Comparison of ENCODE assay signal across 16 cellular contexts in the genomic region with DNA sequence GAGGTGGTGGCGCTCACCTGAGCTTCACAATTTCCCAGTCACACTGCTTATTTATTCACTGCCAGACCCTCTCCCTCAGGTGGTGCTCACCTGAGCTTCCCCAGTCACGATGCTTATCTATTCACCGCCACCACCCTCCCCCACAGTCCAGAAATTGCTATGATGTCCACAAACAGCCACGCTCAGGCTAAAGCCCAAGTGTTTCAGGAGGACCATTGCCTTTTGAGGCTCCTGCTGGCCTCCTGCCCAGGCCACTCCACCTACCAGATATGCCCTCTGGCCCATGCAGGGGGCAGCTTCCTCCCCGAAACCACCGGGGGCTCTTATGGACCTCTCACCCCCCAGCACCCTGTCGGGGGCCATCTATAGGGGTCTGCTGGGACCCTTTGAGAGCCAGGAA. TPM values are rescaled to one million over a fixed set of nuclear protein-coding genes. Genes with fewer than 3 reads are reported as not detected.
DNase-seq lines count a peak whose midpoint lies in the region; ATAC-seq and TF ChIP-seq lines count a peak whose summit lies in the region.
"Had no signal": no experiment of that assay in that cellular context is flagged by ENCODE, and none has a peak within 500 bp of the region (broad histone marks: within the 10 kb centered on the region; RNA-seq: fewer than 3 reads in every experiment).

No MANE protein-coding gene starts in this region.

- H3K36me3 ChIP-seq in SK-N-SH (replicated peaks in 1 of 2; ENCODE audit: control insufficient read depth in 1 of 2, insufficient read depth in 2 of 2, low read length in 1 of 2) (peaks cover 39 to 49% of the 10 kb centered on the region in 2 experiments), PC-9 (ENCODE audit: low read depth) (peaks cover 4% of the 10 kb centered on the region; the same call in 1 of the 2 replicates), gastroesophageal sphincter (peaks cover 0 to 52% of the 10 kb centered on the region in 2 donors), OCI-LY7 (ENCODE audit: insufficient read depth, low read length) (no peaks in the 10 kb centered on the region)

- no peaks in the 10 kb centered on the region for H3K9me3 Mint-ChIP-seq in stimulated activated effector memory CD8-positive, alpha-beta T cell treated with anti-CD3 and anti-CD28 coated beads, Interleukin-12 subunit alpha, Interleukin-12 subunit beta, amount 100 ng/mL, for 72 hours

- ATAC-seq in SK-N-SH treated with all-trans-retinoic acid at 6 μM for 48 hours, result no peak
- ATAC-seq in gastroesophageal sphincter, result no peak
- ATAC-seq in stimulated activated effector memory CD8-positive, alpha-beta T cell treated with anti-CD3 and anti-CD28 coated beads, Interleukin-12 subunit alpha, Interleukin-12 subunit beta, amount 100 ng/mL, for 72 hours, result no peak
- ATAC-seq in GM21717 (IDR thresholded peaks at IDR 0.05; ENCODE audit: unreplicated experiment), result no peak
- ATAC-seq: GM12878 had no signal

- no peak for TF ChIP-seq RAD21 in SK-N-SH (IDR thresholded peaks at IDR 0.05; ENCODE audit: low read length)

- BruUV-seq in PC-9 (replicated peaks; lab: Mats Ljungman, UMichigan) (no TSS peak), OCI-LY7 (replicated peaks; lab: Mats Ljungman, UMichigan) (no TSS peak)

- peak overlapping the region; percentile 54 for H3K27ac Mint-ChIP-seq in stimulated activated effector memory CD8-positive, alpha-beta T cell treated with anti-CD3 and anti-CD28 coated beads, Interleukin-12 subunit alpha, Interleukin-12 subunit beta, amount 100 ng/mL, for 72 hours

- H3K79me2 ChIP-seq in SK-N-SH (ENCODE audit: insufficient read depth) (peaks cover 71% of the 10 kb centered on the region), PC-9 (ENCODE audit: low read depth) (peaks cover 36% of the 10 kb centered on the region), OCI-LY7 (ENCODE audit: insufficient read depth, low read depth, low read length) (no peaks in the 10 kb centered on the region)

- H2AFZ ChIP-seq in SK-N-SH (ENCODE audit: low read depth) (no peak overlapping the region), PC-9 (no peak overlapping the region), OCI-LY7 (ENCODE audit: low read length) (no peak overlapping the region)

- peaks cover 40% of the 10 kb centered on the region for H3K36me3 Mint-ChIP-seq in stimulated activated effector memory CD8-positive, alpha-beta T cell treated with anti-CD3 and anti-CD28 coated beads, Interleukin-12 subunit alpha, Interleukin-12 subunit beta, amount 100 ng/mL, for 72 hours

- H4K20me1 ChIP-seq in SK-N-SH (ENCODE audit: insufficient read depth), result peaks cover 80% of the 10 kb centered on the region
- no peaks in the 10 kb centered on the region for H4K20me1 ChIP-seq in PC-9 (ENCODE audit: insufficient read depth)
- H4K20me1 ChIP-seq in OCI-LY7 (ENCODE audit: insufficient read depth, low read length), result peaks cover 6% of the 10 kb centered on the region; the same call in 1 of the 2 replicates

- 70% methylated on average over 5 of the region's 7 CpGs for WGBS in SK-N-SH (ENCODE audit: low lambda C conversion rate)
- WGBS in gastroesophageal sphincter (ENCODE audit: low coverage in 1 of 2), 2 donors, result 84% methylated on average over 3 of the region's 7 CpGs; no CpG with 5 or more reads in 1 of the 2 donors

- H3K4me3 Mint-ChIP-seq in stimulated activated effector memory CD8-positive, alpha-beta T cell treated with anti-CD3 and anti-CD28 coated beads, Interleukin-12 subunit alpha, Interleukin-12 subunit beta, amount 100 ng/mL, for 72 hours, result no peak overlapping the region

- no peak overlapping the region for H3K4me3 ChIP-seq in SK-N-SH (ENCODE audit: low read depth in 2 of 2, low read length in 1 of 2)
- H3K4me3 ChIP-seq in PC-9, result no peak overlapping the region
- peak overlapping the region in 1 of 2 donors; percentile 97 for H3K4me3 ChIP-seq in gastroesophageal sphincter
- no peak overlapping the region for H3K4me3 ChIP-seq in OCI-LY7 (ENCODE audit: low read depth, low read length, poor library complexity, severe bottlenecking)
- H3K4me3 ChIP-seq: GM12878, lung, prostate gland had no signal

- TF ChIP-seq EP300 in SK-N-SH (IDR thresholded peaks at IDR 0.05; ENCODE audit: borderline replicate concordance in 1 of 2, low read depth in 1 of 2, low read length in 1 of 2) (no peak), gastroesophageal sphincter (IDR thresholded peaks at IDR 0.05) (no peak)

- peaks cover 27% of the 10 kb centered on the region for H3F3A ChIP-seq in SK-N-SH (replicated peaks; ENCODE audit: insufficient read depth)
- H3F3A ChIP-seq in PC-9 (ENCODE audit: insufficient read depth, low read depth), result peaks cover 31% of the 10 kb centered on the region; the same call in 1 of the 2 replicates

- H3K27ac ChIP-seq in SK-N-SH (ENCODE audit: low read depth in 2 of 2, low read length in 1 of 2) (peak overlapping the region; percentile 80 to 94; a peak in 3 of 4 replicates), PC-9 (peak overlapping the region; percentile 65), gastroesophageal sphincter (peak overlapping the region; percentile 96 to 99 (median 99)), OCI-LY7 (ENCODE audit: low read depth, low read length, poor library complexity, severe bottlenecking) (no peak overlapping the region)
- H3K27ac ChIP-seq: KMS-11 had no signal

- intact Hi-C loops in PC-9 (cut with micrococcal nuclease; ENCODE audit: unreplicated experiment) (no loop called here), OCI-LY7 (cut with micrococcal nuclease; ENCODE audit: unreplicated experiment) (no loop called here)

- DNase-seq in SK-N-SH, result no peak
- DNase-seq in PC-9, result no peak
- no peak for DNase-seq in stimulated activated effector memory CD8-positive, alpha-beta T cell treated with anti-CD3 and anti-CD28 coated beads, Interleukin-12 subunit alpha, Interleukin-12 subunit beta, amount 100 ng/mL, for 72 hours (ENCODE audit: low spot score in 2 of 2)
- no peak for DNase-seq in OCI-LY7 (ENCODE audit: low spot score)
- DNase-seq in NCI-H526 treated with DMSO at 0.1 percent for 48 hours (lab: John Stamatoyannopoulos, UW), result no peak
- DNase-seq: 8988T, amygdala, DMS79, hippocampal formation had no signal

- POLR2A ChIA-PET in SK-N-SH (lab: Yijun Ruan, JAX), result interaction anchor here (5.9 to 6.7 kb wide), 2 partner anchors 15 to 22 kb away, joined by 39 to 43 read pairs; no protein-coding TSS in a partner anchor
- POLR2A ChIA-PET in PC-9 (lab: Charles Lee; ENCODE audit: unreplicated experiment), result interaction anchor here (1.1 kb wide), 1 partner anchor 67 kb away, joined by 4 read pairs; no protein-coding TSS in a partner anchor
- POLR2A ChIA-PET in OCI-LY7 (lab: Charles Lee), result no interaction called here

- no peaks in the 10 kb centered on the region for H3K27me3 ChIP-seq in SK-N-SH (ENCODE audit: insufficient read depth)
- no peaks in the 10 kb centered on the region for H3K27me3 ChIP-seq in PC-9 (ENCODE audit: insufficient read depth, low read depth)
- no peaks in the 10 kb centered on the region for H3K27me3 ChIP-seq in gastroesophageal sphincter

- H3K9me3 ChIP-seq in SK-N-SH (no peaks in the 10 kb centered on the region), PC-9 (ENCODE audit: insufficient read depth, low read depth) (no peaks in the 10 kb centered on the region), gastroesophageal sphincter (no peaks in the 10 kb centered on the region), OCI-LY7 (ENCODE audit: low read length) (no peaks in the 10 kb centered on the region)
- H3K9me3 ChIP-seq: prostate gland had no signal

- H3K4me1 ChIP-seq in SK-N-SH (ENCODE audit: control insufficient read depth in 1 of 2, insufficient read depth in 2 of 2, low read depth in 1 of 2, low read length in 1 of 2), result peaks cover 33 to 41% of the 10 kb centered on the region in 2 experiments; a peak in 3 of 4 replicates
- H3K4me1 ChIP-seq in PC-9 (replicated peaks; ENCODE audit: insufficient read depth), result peaks cover 36% of the 10 kb centered on the region
- peaks cover 5 to 91% (median 70%) of the 10 kb centered on the region in 3 donors for H3K4me1 ChIP-seq in gastroesophageal sphincter
- H3K4me1 ChIP-seq in OCI-LY7 (ENCODE audit: insufficient read depth, low read length, poor library complexity, severe bottlenecking), result peaks cover 49% of the 10 kb centered on the region

- H3K9me2 ChIP-seq in SK-N-SH, result no peaks in the 10 kb centered on the region
- no peaks in the 10 kb centered on the region for H3K9me2 ChIP-seq in PC-9 (ENCODE audit: insufficient read depth)
- H3K9me2 ChIP-seq in OCI-LY7 (ENCODE audit: insufficient read depth, low read length), result no peaks in the 10 kb centered on the region

- CTCF ChIA-PET in SK-N-SH (lab: Yijun Ruan, JAX) (interaction anchor here (0.9 to 15.9 kb wide), 7 partner anchors 8 to 105 kb away, joined by 3 to 228 read pairs (median 13); partner anchors contain the start of genes DBN1 and PRR7), PC-9 (lab: Charles Lee) (no interaction called here), OCI-LY7 (lab: Charles Lee; ENCODE audit: unreplicated experiment) (no interaction called here)

- peaks cover 47% of the 10 kb centered on the region for H3K4me1 Mint-ChIP-seq in stimulated activated effector memory CD8-positive, alpha-beta T cell treated with anti-CD3 and anti-CD28 coated beads, Interleukin-12 subunit alpha, Interleukin-12 subunit beta, amount 100 ng/mL, for 72 hours

- H3K4me2 ChIP-seq in SK-N-SH (peak overlapping the region; percentile 94; the same call in 1 of the 2 replicates), PC-9 (peak overlapping the region; percentile 82; the same call in 1 of the 2 replicates), OCI-LY7 (ENCODE audit: low read length) (no peak overlapping the region)
- H3K4me2 ChIP-seq: KMS-11 had no signal

- TF ChIP-seq CTCF in SK-N-SH (IDR thresholded peaks at IDR 0.05) (no peak), PC-9 (conservative IDR thresholded peaks at IDR 0.05) (no peak), gastroesophageal sphincter (IDR thresholded peaks at IDR 0.05) (no peak), OCI-LY7 (conservative IDR thresholded peaks at IDR 0.05; ENCODE audit: low read length) (no peak)

- H3K9ac ChIP-seq in SK-N-SH, result no peak overlapping the region
- H3K9ac ChIP-seq: KMS-11 had no signal

- TF ChIP-seq POLR2A in gastroesophageal sphincter (IDR thresholded peaks at IDR 0.05), result no peak

RNA-seq across cellular contexts. Expression of gene PDLIM7, which starts 4.6 kb away (rescaled TPM):
- polyA plus RNA-seq in SK-N-SH (2012; rRNA removed), result 183 and 206 TPM in 2 replicates
- 60.8 and 101 TPM in 2 replicates for polyA plus RNA-seq in SK-N-SH (2012; cell fraction: cytosol; rRNA removed)
- 702 and 826 TPM in 2 replicates for polyA plus RNA-seq in SK-N-SH (2012; cell fraction: nucleus; rRNA removed)
- 167 and 202 TPM in 2 replicates for total RNA-seq in PC-9 (2021)
- 100 to 1,000 TPM; 336 to 863 (median 437) TPM for total RNA-seq in gastroesophageal sphincter
- 38.8 and 41.4 TPM in 2 replicates for total RNA-seq in OCI-LY7 (2014; rRNA removed; shearing (Covaris generic))
- 58.0 and 78.9 TPM in 2 replicates for total RNA-seq in OCI-LY7 (2022)

RNA-seq across cellular contexts. Expression of gene DOK3, which starts 16.8 kb away (rescaled TPM):
- polyA plus RNA-seq in SK-N-SH (2012; rRNA removed), result 1.9 and 2.2 TPM in 2 replicates
- polyA plus RNA-seq in SK-N-SH (2012; cell fraction: cytosol; rRNA removed), result 0.67 and 1.2 TPM in 2 replicates
- polyA plus RNA-seq in SK-N-SH (2012; cell fraction: nucleus; rRNA removed), result 11.8 and 14.3 TPM in 2 replicates
- total RNA-seq in PC-9 (2021), result 12.2 and 12.3 TPM in 2 replicates
- 10 to 100 TPM in 1 of 4 donors, 1 to 10 TPM in 3; 6.1 to 16.6 (median 6.6) TPM for total RNA-seq in gastroesophageal sphincter
- total RNA-seq in OCI-LY7 (2014; rRNA removed; shearing (Covaris generic)), result 186 and 197 TPM in 2 replicates
- total RNA-seq in OCI-LY7 (2022), result 260 and 268 TPM in 2 replicates

RNA-seq across cellular contexts. Expression of gene DBN1, which starts 19.4 kb away (rescaled TPM):
- polyA plus RNA-seq in SK-N-SH (2012; rRNA removed), result 176 and 244 TPM in 2 replicates
- polyA plus RNA-seq in SK-N-SH (2012; cell fraction: cytosol; rRNA removed), result 109 and 114 TPM in 2 replicates
- 1,021 and 1,050 TPM in 2 replicates for polyA plus RNA-seq in SK-N-SH (2012; cell fraction: nucleus; rRNA removed)
- total RNA-seq in PC-9 (2021) (144 and 181 TPM in 2 replicates), gastroesophageal sphincter (100 to 1,000 TPM in 3 of 4 donors, 10 to 100 TPM in 1; 87.1 to 154 (median 124) TPM), OCI-LY7 (2022) (21.3 and 22.0 TPM in 2 replicates)
- 11.7 and 17.4 TPM in 2 replicates for total RNA-seq in OCI-LY7 (2014; rRNA removed; shearing (Covaris generic))

RNA-seq across cellular contexts. Expression of gene DDX41, which starts 23.9 kb away (rescaled TPM):
- polyA plus RNA-seq in SK-N-SH (2012; rRNA removed), result 158 and 176 TPM in 2 replicates
- 77.5 and 107 TPM in 2 replicates for polyA plus RNA-seq in SK-N-SH (2012; cell fraction: cytosol; rRNA removed)
- polyA plus RNA-seq in SK-N-SH (2012; cell fraction: nucleus; rRNA removed), result 306 and 385 TPM in 2 replicates
- total RNA-seq in PC-9 (2021), result 90.8 and 93.1 TPM in 2 replicates
- 10 to 100 TPM; 64.5 to 80.8 (median 68.5) TPM for total RNA-seq in gastroesophageal sphincter
- total RNA-seq in OCI-LY7 (2014; rRNA removed; shearing (Covaris generic)), result 216 and 224 TPM in 2 replicates
- 145 and 169 TPM in 2 replicates for total RNA-seq in OCI-LY7 (2022)

RNA-seq across cellular contexts. Expression of gene PRR7, which starts 46.2 kb away (rescaled TPM):
- 12.5 and 17.1 TPM in 2 replicates for polyA plus RNA-seq in SK-N-SH (2012; rRNA removed)
- polyA plus RNA-seq in SK-N-SH (2012; cell fraction: cytosol; rRNA removed), result 12.6 and 23.0 TPM in 2 replicates
- 29.5 and 41.3 TPM in 2 replicates for polyA plus RNA-seq in SK-N-SH (2012; cell fraction: nucleus; rRNA removed)
- total RNA-seq in PC-9 (2021) (22.2 and 31.7 TPM in 2 replicates), gastroesophageal sphincter (1 to 10 TPM in 3 of 4 donors, not detected in 1; 1.6 to 2.7 (median 2.2) TPM), OCI-LY7 (2022) (12.5 and 12.8 TPM in 2 replicates)
- total RNA-seq in OCI-LY7 (2014; rRNA removed; shearing (Covaris generic)), result 7.0 and 13.6 TPM in 2 replicates

Comparison
In these comparisons a context has a peak if more than half of its experiments do, and no peak if none do; other contexts are left out.
1. RNA of gene DOK3, which starts 16.8 kb away (total RNA-seq): 186 to 268 TPM in OCI-LY7; 12.2 to 12.3 TPM in PC-9 and 6.1 to 16.6 TPM in gastroesophageal sphincter; every median in the first group is over 10 times any median in the second.